In the genomic region with DNA sequence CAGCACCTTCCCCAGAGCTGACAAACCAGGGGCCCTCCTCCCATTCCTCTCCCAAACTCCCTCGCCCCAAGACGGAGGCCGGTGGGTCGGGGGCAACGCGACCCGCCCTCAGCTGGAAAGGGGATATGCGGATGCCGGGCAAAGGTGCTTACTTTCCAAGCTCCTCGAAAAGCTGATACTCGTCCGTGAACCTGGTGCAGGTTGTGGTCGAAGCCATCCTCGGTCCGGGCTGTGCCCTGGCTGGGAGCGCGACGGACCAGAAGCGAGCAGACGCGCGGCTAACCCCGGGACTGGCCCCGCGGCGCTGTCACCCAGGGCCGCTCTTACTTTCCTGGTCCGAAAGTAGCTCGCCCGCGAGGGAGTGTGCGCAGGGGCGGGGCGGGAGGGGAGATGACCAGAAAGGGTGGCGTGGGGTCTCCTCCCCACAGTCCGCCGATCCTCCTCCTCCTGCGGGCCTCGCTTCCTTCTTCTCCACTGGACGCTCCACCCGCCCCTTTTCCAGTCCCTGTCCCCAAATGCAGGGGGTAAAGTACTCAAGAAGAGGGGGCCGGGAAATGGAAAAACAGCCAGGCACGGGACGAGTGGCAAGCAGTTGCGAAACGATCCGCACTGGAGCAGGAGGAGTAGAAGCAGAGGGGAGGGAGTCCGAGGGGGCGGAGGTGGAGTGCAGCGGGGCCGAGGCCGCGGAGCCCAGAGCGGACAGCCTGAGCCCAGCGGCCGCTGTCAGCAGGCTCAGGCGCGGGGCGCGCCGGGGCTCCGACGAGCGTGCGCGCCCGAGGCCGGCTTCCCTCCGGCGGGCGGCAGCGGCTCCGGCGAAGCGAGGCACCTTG, we compare ENCODE assay signal across 8 cellular contexts. TPM values are rescaled to one million over a fixed set of nuclear protein-coding genes. Genes with fewer than 3 reads are reported as not detected.
DNase-seq lines count a peak whose midpoint lies in the region; ATAC-seq and TF ChIP-seq lines count a peak whose summit lies in the region.

No MANE protein-coding gene starts in this region.

- peak overlapping the region; percentile 96 for H3K27ac ChIP-seq in CD8-positive, alpha-beta T cell (ENCODE audit: low read depth, low read length)
- peak overlapping the region; percentile 86 for H3K27ac ChIP-seq in SJCRH30
- H3K27ac ChIP-seq in ovary: peak overlapping the region; percentile 99 to 100

- no peak for TF ChIP-seq POLR2A in ovary (IDR thresholded peaks at IDR 0.05)

- ATAC-seq in CD8-positive, alpha-beta T cell: no peak
- ATAC-seq in GM19351 (IDR thresholded peaks at IDR 0.05; ENCODE audit: unreplicated experiment) (peak; percentile 21), HG03457 (IDR thresholded peaks at IDR 0.05; ENCODE audit: unreplicated experiment) (peak; percentile 22), Right ventricle myocardium superior (ENCODE audit: poor library complexity) (peak; percentile 70)
- peak; percentile 3 for ATAC-seq in activated naive CD8-positive, alpha-beta T cell treated with anti-CD3 and anti-CD28 coated beads, Interleukin-2, amount 10 ng/mL, durations not matched to agents 7 days and 5 days (ENCODE audit: low read depth)

- H3K4me1 ChIP-seq in CD8-positive, alpha-beta T cell (ENCODE audit: insufficient read depth, low read length): peaks cover 27% of the 10 kb centered on the region
- H3K4me1 ChIP-seq in SJCRH30: peaks cover 20% of the 10 kb centered on the region
- peaks cover 1% of the 10 kb centered on the region for H3K4me1 ChIP-seq in ovary (ENCODE audit: insufficient read depth)

- peak overlapping the region; percentile 98 for H3K27ac Mint-ChIP-seq in CD8-positive, alpha-beta T cell
- H3K27ac Mint-ChIP-seq in activated naive CD8-positive, alpha-beta T cell treated with anti-CD3 and anti-CD28 coated beads, Interleukin-2, amount 10 ng/mL, durations not matched to agents 7 days and 5 days: peak overlapping the region; percentile 98

- peaks cover 43% of the 10 kb centered on the region for H3K4me1 Mint-ChIP-seq in CD8-positive, alpha-beta T cell (ENCODE audit: low read depth)
- H3K4me1 Mint-ChIP-seq in activated naive CD8-positive, alpha-beta T cell treated with anti-CD3 and anti-CD28 coated beads, Interleukin-2, amount 10 ng/mL, durations not matched to agents 7 days and 5 days: peaks cover 20% of the 10 kb centered on the region

- peak overlapping the region; percentile 75 for H3K4me3 ChIP-seq in CD8-positive, alpha-beta T cell (ENCODE audit: low read depth, low read length)
- H3K4me3 ChIP-seq in SJCRH30 (peak overlapping the region; percentile 73), ovary (peak overlapping the region; percentile 84)

- DNase-seq in CD8-positive, alpha-beta T cell: peak in 5 of 7 experiments; percentile 36 to 68 (median 42)
- DNase-seq in SJCRH30: peak; percentile 79 to 80
- peak; percentile 66 for DNase-seq in activated naive CD8-positive, alpha-beta T cell treated with anti-CD3 and anti-CD28 coated beads, Interleukin-2, amount 10 ng/mL, durations not matched to agents 7 days and 5 days
- DNase-seq in Right ventricle myocardium superior: peak; percentile 90
- DNase-seq in ovary: peak; percentile 80 to 86 (median 82)
- DNase-seq in ureter (ENCODE audit: low spot score): peak; percentile 83

- WGBS in ovary, 3 donors: 0 to 1% (median 1%) methylated on average over 72 to 75 of the region's 75 CpGs

- H3K9me3 ChIP-seq in CD8-positive, alpha-beta T cell (ENCODE audit: low read length): no peaks in the 10 kb centered on the region
- H3K9me3 ChIP-seq in SJCRH30 (replicated peaks) (no peaks in the 10 kb centered on the region), ovary (no peaks in the 10 kb centered on the region)

- POLR2A ChIA-PET in CD8-positive, alpha-beta T cell (lab: Charles Lee): interaction anchor here (0.6 to 1.4 kb wide), 8 partner anchors 10 to 213 kb away, joined by 3 to 4 read pairs (median 3); no protein-coding TSS in a partner anchor
- POLR2A ChIA-PET in activated naive CD8-positive, alpha-beta T cell treated with anti-CD3 and anti-CD28 coated beads, Interleukin-2, amount 10 ng/mL, durations not matched to agents 7 days and 5 days (lab: Charles Lee): interaction anchor here (0.6 to 3.6 kb wide), 7 partner anchors 77 to 1459 kb away, joined by 3 to 23 read pairs (median 3); no protein-coding TSS in a partner anchor

- H3K36me3 Mint-ChIP-seq in CD8-positive, alpha-beta T cell: peaks cover 35% of the 10 kb centered on the region
- peaks cover 8% of the 10 kb centered on the region for H3K36me3 Mint-ChIP-seq in activated naive CD8-positive, alpha-beta T cell treated with anti-CD3 and anti-CD28 coated beads, Interleukin-2, amount 10 ng/mL, durations not matched to agents 7 days and 5 days

- CTCF ChIA-PET in CD8-positive, alpha-beta T cell (lab: Charles Lee): interaction anchor here (1.1 to 1.3 kb wide), 3 partner anchors 77 to 183 kb away, joined by 3 to 4 read pairs (median 4); no protein-coding TSS in a partner anchor

- H3K27me3 ChIP-seq in CD8-positive, alpha-beta T cell (ENCODE audit: insufficient read depth, low read length): no peaks in the 10 kb centered on the region
- H3K27me3 ChIP-seq in SJCRH30 (no peaks in the 10 kb centered on the region), ovary (no peaks in the 10 kb centered on the region)

- intact Hi-C loops in CD8-positive, alpha-beta T cell (cut with DNase I, micrococcal nuclease): loop anchor here (1.0 to 10.0 kb wide), 7 partner anchors 78 to 1124 kb away; partner anchors contain the start of genes LARP7 (in 2 of the 2) and ZGRF1 (in 2 of the 2)
- intact Hi-C loops in Right ventricle myocardium superior (cut with DNase I) (loop anchor here (5.0 kb wide), 3 partner anchors 214 to 369 kb away; no protein-coding TSS in a partner anchor), ovary (cut with DNase I) (loop anchor here in 3 of 4 donors (1.0 to 10.0 kb wide), 5 partner anchors 22 to 366 kb away; no protein-coding TSS in a partner anchor)

- TF ChIP-seq CTCF in CD8-positive, alpha-beta T cell (IDR thresholded peaks at IDR 0.05): no peak
- TF ChIP-seq CTCF in ovary (IDR thresholded peaks at IDR 0.05): no peak

- TF ChIP-seq EP300 in ovary (IDR thresholded peaks at IDR 0.05): no peak

- H3K36me3 ChIP-seq in CD8-positive, alpha-beta T cell (ENCODE audit: insufficient read depth, low read length): no peaks in the 10 kb centered on the region
- H3K36me3 ChIP-seq in SJCRH30: no peaks in the 10 kb centered on the region
- no peaks in the 10 kb centered on the region for H3K36me3 ChIP-seq in ovary

- no peaks in the 10 kb centered on the region for H3K27me3 Mint-ChIP-seq in CD8-positive, alpha-beta T cell (ENCODE audit: low read depth)
- H3K27me3 Mint-ChIP-seq in activated naive CD8-positive, alpha-beta T cell treated with anti-CD3 and anti-CD28 coated beads, Interleukin-2, amount 10 ng/mL, durations not matched to agents 7 days and 5 days: no peaks in the 10 kb centered on the region

- H3K4me3 Mint-ChIP-seq in CD8-positive, alpha-beta T cell: peak overlapping the region; percentile 94
- peak overlapping the region; percentile 99 for H3K4me3 Mint-ChIP-seq in activated naive CD8-positive, alpha-beta T cell treated with anti-CD3 and anti-CD28 coated beads, Interleukin-2, amount 10 ng/mL, durations not matched to agents 7 days and 5 days

- no peaks in the 10 kb centered on the region for H3K9me3 Mint-ChIP-seq in CD8-positive, alpha-beta T cell
- H3K9me3 Mint-ChIP-seq in activated naive CD8-positive, alpha-beta T cell treated with anti-CD3 and anti-CD28 coated beads, Interleukin-2, amount 10 ng/mL, durations not matched to agents 7 days and 5 days: no peaks in the 10 kb centered on the region

RNA-seq across cellular contexts. Expression of gene CAMK2D, which starts 0.5 kb away (rescaled TPM):
- 10 to 100 TPM; 29.6 to 31.1 TPM for total RNA-seq in CD8-positive, alpha-beta T cell
- 35.4 and 36.4 TPM in 2 replicates for total RNA-seq in SJCRH30 (2014; rRNA removed; shearing (Covaris generic))
- total RNA-seq in activated naive CD8-positive, alpha-beta T cell treated with anti-CD3 and anti-CD28 coated beads, Interleukin-2, amount 10 ng/mL, durations not matched to agents 7 days and 5 days: 10 to 100 TPM; 34.8 to 35.5 TPM
- total RNA-seq in Right ventricle myocardium superior: 194 TPM
- 10 to 100 TPM; 30.6 to 36.9 (median 32.5) TPM for total RNA-seq in ovary
- polyA plus RNA-seq in ovary: 10 to 100 TPM; 14.2 to 27.9 TPM
- total RNA-seq in ureter: 40.2 TPM
